In genomic region chr4:70559216-70559830, GRCh38 we compare ENCODE assay signal across 9 cellular contexts. TPM values are rescaled to one million over a fixed set of nuclear protein-coding genes. Genes with fewer than 3 reads are reported as not detected.
DNase-seq lines count a peak whose midpoint lies in the region; ATAC-seq and TF ChIP-seq lines count a peak whose summit lies in the region.
"Had no signal": no experiment of that assay in that cellular context is flagged by ENCODE, and none has a peak within 500 bp of the region (broad histone marks: within the 10 kb centered on the region; RNA-seq: fewer than 3 reads in every experiment).

No MANE protein-coding gene starts in this region.

- peak; percentile 43 for ATAC-seq in left colon

- DNase-seq in D341Med (ENCODE audit: low spot score) (peak; percentile 66), GM19238 (ENCODE audit: insufficient read length, low spot score) (peak; percentile 18), HT-29 (ENCODE audit: low spot score) (peak; percentile 51), RWPE1 (ENCODE audit: low spot score) (peak; percentile 70), breast epithelium (ENCODE audit: low spot score in 2 of 2) (no peak), left colon (peak in 1 of 2 donors; percentile 42)
- peak; percentile 3 to 7 for DNase-seq in stimulated activated CD8-positive, alpha-beta memory T cell treated with anti-CD3 and anti-CD28 coated beads, Interleukin-2, amount 100 ng/mL, for 48 hours (ENCODE audit: low read depth in 2 of 2)
- no peak for DNase-seq in central memory CD4-positive, alpha-beta T cell

- H3K36me3 ChIP-seq in breast epithelium, result no peaks in the 10 kb centered on the region

- TF ChIP-seq CTCF in RWPE1 (conservative IDR thresholded peaks at IDR 0.05; ENCODE audit: low read depth) (peak; percentile 84), breast epithelium (IDR thresholded peaks at IDR 0.05) (peak; percentile 34 to 56 (median 52))

- no peaks in the 10 kb centered on the region for H3K27me3 ChIP-seq in breast epithelium

- no peak for TF ChIP-seq POLR2A in breast epithelium (IDR thresholded peaks at IDR 0.05)

- H3K9me3 ChIP-seq in breast epithelium, result no peaks in the 10 kb centered on the region

- no peak overlapping the region for H3K4me3 ChIP-seq in breast epithelium

- no peaks in the 10 kb centered on the region for H3K4me1 ChIP-seq in breast epithelium

- H3K27ac ChIP-seq in RWPE1 (no peak overlapping the region), breast epithelium (no peak overlapping the region)

- POLR2A ChIA-PET in RWPE1 (lab: Yijun Ruan, JAX; ENCODE audit: low non-redundant PET), result no interaction called here

- CTCF ChIA-PET in RWPE1 (lab: Yijun Ruan, JAX), result interaction anchor here (0.5 to 0.7 kb wide), 7 partner anchors 31 to 377 kb away, joined by 3 to 6 read pairs (median 3); no protein-coding TSS in a partner anchor

- intact Hi-C loops in breast epithelium (cut with DNase I; ENCODE audit: low total_unique reads) (no loop called here), left colon (cut with DNase I, micrococcal nuclease) (no loop called here)

RNA-seq across cellular contexts. Expression of gene AMBN, which starts 32.7 kb away (rescaled TPM):
- not detected in 2 replicates for total RNA-seq in HT-29 (2014; rRNA removed; shearing (Covaris generic))
- total RNA-seq in breast epithelium (not detected), left colon (not detected)
- total RNA-seq: activated naive CD4-positive, alpha-beta T cell treated with anti-CD3 and anti-CD28 coated beads, Interleukin-2, amount 50 U/mL, for 72 hours had no signal

RNA-seq across cellular contexts. Expression of gene AMTN, which starts 41.0 kb away (rescaled TPM):
- not detected in 2 replicates for total RNA-seq in HT-29 (2014; rRNA removed; shearing (Covaris generic))
- total RNA-seq in breast epithelium (not detected), left colon (not detected)
- total RNA-seq: activated naive CD4-positive, alpha-beta T cell treated with anti-CD3 and anti-CD28 coated beads, Interleukin-2, amount 50 U/mL, for 72 hours had no signal

Comparison
In these comparisons a context has a peak if more than half of its experiments do, and no peak if none do; other contexts are left out.
1. DNase-seq: peak in D341Med (single experiment), GM19238 (single experiment), HT-29 (single experiment), RWPE1 (single experiment) and stimulated activated CD8-positive, alpha-beta memory T cell treated with anti-CD3 and anti-CD28 coated beads, Interleukin-2, amount 100 ng/mL, for 48 hours (2 of 2); none in breast epithelium (0 of 2) and central memory CD4-positive, alpha-beta T cell (single experiment).